Comparison of ENCODE assay signal across 10 cellular contexts in the genomic region with DNA sequence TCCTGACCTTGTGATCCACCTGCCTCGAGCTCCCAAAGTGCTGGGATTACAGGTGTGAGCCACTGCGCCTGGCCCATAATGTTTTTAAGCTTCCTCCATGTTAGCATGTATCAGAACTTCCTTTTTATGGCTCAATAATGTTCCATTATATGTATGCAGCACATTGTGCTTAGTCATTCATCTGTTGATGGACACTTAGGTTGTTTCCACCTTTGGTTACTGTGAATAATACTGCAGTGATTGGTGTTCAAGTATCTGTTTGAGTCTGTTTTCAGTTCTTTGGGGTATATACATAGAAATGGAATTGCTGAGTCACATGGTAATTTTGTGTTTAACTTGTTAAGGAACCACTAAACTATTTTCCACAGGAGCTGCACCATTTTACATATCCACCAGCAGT. TPM values are rescaled to one million over a fixed set of nuclear protein-coding genes. Genes with fewer than 3 reads are reported as not detected.
A peak's percentile ranks its signal among the peaks of the same experiment; 100 is the strongest.
DNase-seq lines count a peak whose midpoint lies in the region; ATAC-seq and TF ChIP-seq lines count a peak whose summit lies in the region.
"Had no signal": no experiment of that assay in that cellular context is flagged by ENCODE, and none has a peak within 500 bp of the region (broad histone marks: within the 10 kb centered on the region; RNA-seq: fewer than 3 reads in every experiment).

No MANE protein-coding gene starts in this region.

- H3K27ac Mint-ChIP-seq in natural killer cell treated with Interleukin-12 subunit alpha and Interleukin-12 subunit beta and Interleukin-15 and Interleukin-18, amount 100 ng/mL, for 72 hours = peak overlapping the region; percentile 84 to 88
- no peak overlapping the region for H3K27ac Mint-ChIP-seq in natural killer cell
- H3K27ac Mint-ChIP-seq in nephron progenitor cell = no peak overlapping the region

- DNase-seq in natural killer cell treated with Interleukin-12 subunit alpha and Interleukin-12 subunit beta and Interleukin-15 and Interleukin-18, amount 100 ng/mL, for 72 hours (ENCODE audit: low spot score) = no peak
- DNase-seq in natural killer cell = no peak
- DNase-seq in activated T-cell treated with anti-CD3 and anti-CD28 coated beads, Interleukin-2, amount 50 U/mL, for 48 hours = peak; percentile 25 to 31
- DNase-seq in HPDE6-E6E7 (ENCODE audit: extremely low spot score) = no peak
- no peak for DNase-seq in T1000 (lab: John Stamatoyannopoulos, UW)
- no peak for DNase-seq in vagina (ENCODE audit: extremely low spot score in 2 of 2)
- no peak for DNase-seq in nephron progenitor cell
- DNase-seq: hypothalamus had no signal

- no peak overlapping the region for H3K4me3 ChIP-seq in vagina

- TF ChIP-seq CTCF in natural killer cell (IDR thresholded peaks at IDR 0.05) (no peak), vagina (IDR thresholded peaks at IDR 0.05) (no peak), nephron progenitor cell (IDR thresholded peaks at IDR 0.05) (no peak)

- no peaks in the 10 kb centered on the region for H3K9me3 ChIP-seq in vagina

- H3K36me3 ChIP-seq in vagina = no peaks in the 10 kb centered on the region

- no peak overlapping the region for H3K27ac ChIP-seq in vagina

- H3K36me3 Mint-ChIP-seq in natural killer cell treated with Interleukin-12 subunit alpha and Interleukin-12 subunit beta and Interleukin-15 and Interleukin-18, amount 100 ng/mL, for 72 hours = peaks cover 4% of the 10 kb centered on the region
- H3K36me3 Mint-ChIP-seq in natural killer cell (no peaks in the 10 kb centered on the region), nephron progenitor cell (ENCODE audit: low read depth) (peaks cover 19% of the 10 kb centered on the region)

- ATAC-seq in natural killer cell treated with Interleukin-12 subunit alpha and Interleukin-12 subunit beta and Interleukin-15 and Interleukin-18, amount 100 ng/mL, for 72 hours = peak; percentile 86 to 97
- no peak for ATAC-seq in natural killer cell
- peak; percentile 96 for ATAC-seq in HG02884 (IDR thresholded peaks at IDR 0.05; ENCODE audit: unreplicated experiment)

- no peaks in the 10 kb centered on the region for H3K27me3 ChIP-seq in vagina

- H3K27me3 Mint-ChIP-seq in natural killer cell treated with Interleukin-12 subunit alpha and Interleukin-12 subunit beta and Interleukin-15 and Interleukin-18, amount 100 ng/mL, for 72 hours = no peaks in the 10 kb centered on the region
- no peaks in the 10 kb centered on the region for H3K27me3 Mint-ChIP-seq in natural killer cell (ENCODE audit: low read depth in 2 of 2)
- no peaks in the 10 kb centered on the region for H3K27me3 Mint-ChIP-seq in nephron progenitor cell (ENCODE audit: low read depth, poor library complexity)
- H3K27me3 Mint-ChIP-seq: CD4-positive, CD25-positive, alpha-beta regulatory T cell had no signal

- peaks cover 19 to 24% of the 10 kb centered on the region in 2 donors for H3K4me1 Mint-ChIP-seq in natural killer cell treated with Interleukin-12 subunit alpha and Interleukin-12 subunit beta and Interleukin-15 and Interleukin-18, amount 100 ng/mL, for 72 hours (ENCODE audit: low read depth in 2 of 2)
- peaks cover 21 to 25% of the 10 kb centered on the region in 2 donors for H3K4me1 Mint-ChIP-seq in natural killer cell
- peaks cover 5% of the 10 kb centered on the region for H3K4me1 Mint-ChIP-seq in nephron progenitor cell

- no peaks in the 10 kb centered on the region for H3K9me3 Mint-ChIP-seq in natural killer cell treated with Interleukin-12 subunit alpha and Interleukin-12 subunit beta and Interleukin-15 and Interleukin-18, amount 100 ng/mL, for 72 hours
- no peaks in the 10 kb centered on the region for H3K9me3 Mint-ChIP-seq in natural killer cell
- no peaks in the 10 kb centered on the region for H3K9me3 Mint-ChIP-seq in nephron progenitor cell
- H3K9me3 Mint-ChIP-seq: CD4-positive, CD25-positive, alpha-beta regulatory T cell had no signal

- H3K4me1 ChIP-seq in vagina = peaks cover 5% of the 10 kb centered on the region

- peak overlapping the region; percentile 33 for H3K4me3 Mint-ChIP-seq in natural killer cell treated with Interleukin-12 subunit alpha and Interleukin-12 subunit beta and Interleukin-15 and Interleukin-18, amount 100 ng/mL, for 72 hours
- no peak overlapping the region for H3K4me3 Mint-ChIP-seq in natural killer cell
- H3K4me3 Mint-ChIP-seq in nephron progenitor cell = no peak overlapping the region
- H3K4me3 Mint-ChIP-seq: CD4-positive, CD25-positive, alpha-beta regulatory T cell had no signal

- no peak for TF ChIP-seq POLR2A in vagina (IDR thresholded peaks at IDR 0.05)

- intact Hi-C loops in natural killer cell (cut with micrococcal nuclease) (no loop called here), vagina (cut with DNase I) (no loop called here)

RNA-seq across cellular contexts. Expression of a gene that starts 17.7 kb away (rescaled TPM):
- 100 to 1,000 TPM in 1 of 2 donors, 10 to 100 TPM in 1; 90.7 to 112 TPM for total RNA-seq in natural killer cell treated with Interleukin-12 subunit alpha and Interleukin-12 subunit beta and Interleukin-15 and Interleukin-18, amount 100 ng/mL, for 72 hours
- total RNA-seq in natural killer cell (10 to 100 TPM; 70.6 to 76.1 (median 74.1) TPM), vagina (79.3 TPM)

RNA-seq across cellular contexts. Expression of a gene that starts 37.4 kb away (rescaled TPM):
- 10 to 100 TPM; 17.6 to 42.7 TPM for total RNA-seq in natural killer cell treated with Interleukin-12 subunit alpha and Interleukin-12 subunit beta and Interleukin-15 and Interleukin-18, amount 100 ng/mL, for 72 hours
- total RNA-seq in natural killer cell (1 to 10 TPM; 2.1 to 2.9 (median 2.4) TPM), vagina (3.9 TPM)

Comparison
In these comparisons a context has a peak if more than half of its experiments do, and no peak if none do; other contexts are left out.
1. ATAC-seq: peak in natural killer cell treated with Interleukin-12 subunit alpha and Interleukin-12 subunit beta and Interleukin-15 and Interleukin-18, amount 100 ng/mL, for 72 hours (2 of 2) and HG02884 (single experiment); none in natural killer cell (0 of 3).
2. H3K27ac Mint-ChIP-seq: peak in natural killer cell treated with Interleukin-12 subunit alpha and Interleukin-12 subunit beta and Interleukin-15 and Interleukin-18, amount 100 ng/mL, for 72 hours (2 of 2); none in natural killer cell (0 of 2) and nephron progenitor cell (single experiment).
3. DNase-seq: peak in activated T-cell treated with anti-CD3 and anti-CD28 coated beads, Interleukin-2, amount 50 U/mL, for 48 hours (2 of 2); none in natural killer cell treated with Interleukin-12 subunit alpha and Interleukin-12 subunit beta and Interleukin-15 and Interleukin-18, amount 100 ng/mL, for 72 hours (single experiment), natural killer cell (single experiment), HPDE6-E6E7 (single experiment), T1000 (single experiment), vagina (0 of 2) and nephron progenitor cell (single experiment).